Comparison of ENCODE assay signal across 1 cellular context in genomic region chr6:22025468-22026159, GRCh38.
TF ChIP-seq lines count a peak whose summit lies in the region.

No MANE protein-coding gene starts in this region.

TF ChIP-seq in H1, 55 proteins besides CTCF, POLR2A, EP300 and RAD21 (continued from another document):
- TF ChIP-seq MAX (IDR thresholded peaks at IDR 0.05) = 0 out of 2 replicates have a peak, but pooled peaks have one; percentile 28
- no peak for TF ChIP-seq SIRT6 (IDR thresholded peaks at IDR 0.05; ENCODE audit: low read length)
- TF ChIP-seq JUN (IDR thresholded peaks at IDR 0.05; ENCODE audit: low read depth, low read length) = no peak
- 0 out of 2 replicates have a peak, but pooled peaks have one; percentile 43 for TF ChIP-seq TAF1 (IDR thresholded peaks at IDR 0.05; ENCODE audit: low read depth, low read length)
- TF ChIP-seq MAFK (IDR thresholded peaks at IDR 0.05; ENCODE audit: low read depth, low read length) = peak; percentile 49; the same call in 1 of the 2 replicates
- TF ChIP-seq CTBP2 (IDR thresholded peaks at IDR 0.05; ENCODE audit: borderline replicate concordance, insufficient read depth, insufficient read length, low read length) = peak; percentile 68
- TF ChIP-seq TCF12 (IDR thresholded peaks at IDR 0.05; ENCODE audit: low read depth, low read length) = 0 out of 2 replicates have a peak, but pooled peaks have one; percentile 52
- TF ChIP-seq CREB1 (IDR thresholded peaks at IDR 0.05) = peak; percentile 49; the same call in 1 of the 2 replicates
- TF ChIP-seq KDM4A (IDR thresholded peaks at IDR 0.05; ENCODE audit: low read depth, low read length, severe bottlenecking) = no peak
- 0 out of 2 replicates have a peak, but pooled peaks have one; percentile 3 for TF ChIP-seq TEAD4 (IDR thresholded peaks at IDR 0.05; ENCODE audit: low read depth, low read length)
- peak; percentile 62 for TF ChIP-seq BACH1 (IDR thresholded peaks at IDR 0.05; ENCODE audit: low read length)
- peak; percentile 31 for TF ChIP-seq ASH2L (IDR thresholded peaks at IDR 0.05; ENCODE audit: low read length)
- peak; percentile 19 for TF ChIP-seq NANOG (IDR thresholded peaks at IDR 0.05; ENCODE audit: insufficient read depth, low read depth, low read length, poor library complexity, severe bottlenecking)
- no peak for TF ChIP-seq EGR1 (IDR thresholded peaks at IDR 0.05; ENCODE audit: borderline replicate concordance, low read depth, low read length)
- TF ChIP-seq TAF7 (optimal IDR thresholded peaks at IDR 0.05; ENCODE audit: borderline replicate concordance, low read depth, low read length) = no peak
- TF ChIP-seq SUZ12 (IDR thresholded peaks at IDR 0.05; ENCODE audit: low read length) = no peak
- 0 out of 2 replicates have a peak, but pooled peaks have one; percentile 20 for TF ChIP-seq SP1 (IDR thresholded peaks at IDR 0.05; ENCODE audit: low read depth, low read length)
- TF ChIP-seq GABPA (IDR thresholded peaks at IDR 0.05; ENCODE audit: borderline replicate concordance, insufficient read depth, low read length) = no peak
- peak; percentile 23; the same call in 1 of the 2 replicates for TF ChIP-seq JUND (IDR thresholded peaks at IDR 0.05; ENCODE audit: low read length)
- TF ChIP-seq SIX5 (IDR thresholded peaks at IDR 0.05; ENCODE audit: low read depth, low read length) = no peak
- TF ChIP-seq, protein P1, sequence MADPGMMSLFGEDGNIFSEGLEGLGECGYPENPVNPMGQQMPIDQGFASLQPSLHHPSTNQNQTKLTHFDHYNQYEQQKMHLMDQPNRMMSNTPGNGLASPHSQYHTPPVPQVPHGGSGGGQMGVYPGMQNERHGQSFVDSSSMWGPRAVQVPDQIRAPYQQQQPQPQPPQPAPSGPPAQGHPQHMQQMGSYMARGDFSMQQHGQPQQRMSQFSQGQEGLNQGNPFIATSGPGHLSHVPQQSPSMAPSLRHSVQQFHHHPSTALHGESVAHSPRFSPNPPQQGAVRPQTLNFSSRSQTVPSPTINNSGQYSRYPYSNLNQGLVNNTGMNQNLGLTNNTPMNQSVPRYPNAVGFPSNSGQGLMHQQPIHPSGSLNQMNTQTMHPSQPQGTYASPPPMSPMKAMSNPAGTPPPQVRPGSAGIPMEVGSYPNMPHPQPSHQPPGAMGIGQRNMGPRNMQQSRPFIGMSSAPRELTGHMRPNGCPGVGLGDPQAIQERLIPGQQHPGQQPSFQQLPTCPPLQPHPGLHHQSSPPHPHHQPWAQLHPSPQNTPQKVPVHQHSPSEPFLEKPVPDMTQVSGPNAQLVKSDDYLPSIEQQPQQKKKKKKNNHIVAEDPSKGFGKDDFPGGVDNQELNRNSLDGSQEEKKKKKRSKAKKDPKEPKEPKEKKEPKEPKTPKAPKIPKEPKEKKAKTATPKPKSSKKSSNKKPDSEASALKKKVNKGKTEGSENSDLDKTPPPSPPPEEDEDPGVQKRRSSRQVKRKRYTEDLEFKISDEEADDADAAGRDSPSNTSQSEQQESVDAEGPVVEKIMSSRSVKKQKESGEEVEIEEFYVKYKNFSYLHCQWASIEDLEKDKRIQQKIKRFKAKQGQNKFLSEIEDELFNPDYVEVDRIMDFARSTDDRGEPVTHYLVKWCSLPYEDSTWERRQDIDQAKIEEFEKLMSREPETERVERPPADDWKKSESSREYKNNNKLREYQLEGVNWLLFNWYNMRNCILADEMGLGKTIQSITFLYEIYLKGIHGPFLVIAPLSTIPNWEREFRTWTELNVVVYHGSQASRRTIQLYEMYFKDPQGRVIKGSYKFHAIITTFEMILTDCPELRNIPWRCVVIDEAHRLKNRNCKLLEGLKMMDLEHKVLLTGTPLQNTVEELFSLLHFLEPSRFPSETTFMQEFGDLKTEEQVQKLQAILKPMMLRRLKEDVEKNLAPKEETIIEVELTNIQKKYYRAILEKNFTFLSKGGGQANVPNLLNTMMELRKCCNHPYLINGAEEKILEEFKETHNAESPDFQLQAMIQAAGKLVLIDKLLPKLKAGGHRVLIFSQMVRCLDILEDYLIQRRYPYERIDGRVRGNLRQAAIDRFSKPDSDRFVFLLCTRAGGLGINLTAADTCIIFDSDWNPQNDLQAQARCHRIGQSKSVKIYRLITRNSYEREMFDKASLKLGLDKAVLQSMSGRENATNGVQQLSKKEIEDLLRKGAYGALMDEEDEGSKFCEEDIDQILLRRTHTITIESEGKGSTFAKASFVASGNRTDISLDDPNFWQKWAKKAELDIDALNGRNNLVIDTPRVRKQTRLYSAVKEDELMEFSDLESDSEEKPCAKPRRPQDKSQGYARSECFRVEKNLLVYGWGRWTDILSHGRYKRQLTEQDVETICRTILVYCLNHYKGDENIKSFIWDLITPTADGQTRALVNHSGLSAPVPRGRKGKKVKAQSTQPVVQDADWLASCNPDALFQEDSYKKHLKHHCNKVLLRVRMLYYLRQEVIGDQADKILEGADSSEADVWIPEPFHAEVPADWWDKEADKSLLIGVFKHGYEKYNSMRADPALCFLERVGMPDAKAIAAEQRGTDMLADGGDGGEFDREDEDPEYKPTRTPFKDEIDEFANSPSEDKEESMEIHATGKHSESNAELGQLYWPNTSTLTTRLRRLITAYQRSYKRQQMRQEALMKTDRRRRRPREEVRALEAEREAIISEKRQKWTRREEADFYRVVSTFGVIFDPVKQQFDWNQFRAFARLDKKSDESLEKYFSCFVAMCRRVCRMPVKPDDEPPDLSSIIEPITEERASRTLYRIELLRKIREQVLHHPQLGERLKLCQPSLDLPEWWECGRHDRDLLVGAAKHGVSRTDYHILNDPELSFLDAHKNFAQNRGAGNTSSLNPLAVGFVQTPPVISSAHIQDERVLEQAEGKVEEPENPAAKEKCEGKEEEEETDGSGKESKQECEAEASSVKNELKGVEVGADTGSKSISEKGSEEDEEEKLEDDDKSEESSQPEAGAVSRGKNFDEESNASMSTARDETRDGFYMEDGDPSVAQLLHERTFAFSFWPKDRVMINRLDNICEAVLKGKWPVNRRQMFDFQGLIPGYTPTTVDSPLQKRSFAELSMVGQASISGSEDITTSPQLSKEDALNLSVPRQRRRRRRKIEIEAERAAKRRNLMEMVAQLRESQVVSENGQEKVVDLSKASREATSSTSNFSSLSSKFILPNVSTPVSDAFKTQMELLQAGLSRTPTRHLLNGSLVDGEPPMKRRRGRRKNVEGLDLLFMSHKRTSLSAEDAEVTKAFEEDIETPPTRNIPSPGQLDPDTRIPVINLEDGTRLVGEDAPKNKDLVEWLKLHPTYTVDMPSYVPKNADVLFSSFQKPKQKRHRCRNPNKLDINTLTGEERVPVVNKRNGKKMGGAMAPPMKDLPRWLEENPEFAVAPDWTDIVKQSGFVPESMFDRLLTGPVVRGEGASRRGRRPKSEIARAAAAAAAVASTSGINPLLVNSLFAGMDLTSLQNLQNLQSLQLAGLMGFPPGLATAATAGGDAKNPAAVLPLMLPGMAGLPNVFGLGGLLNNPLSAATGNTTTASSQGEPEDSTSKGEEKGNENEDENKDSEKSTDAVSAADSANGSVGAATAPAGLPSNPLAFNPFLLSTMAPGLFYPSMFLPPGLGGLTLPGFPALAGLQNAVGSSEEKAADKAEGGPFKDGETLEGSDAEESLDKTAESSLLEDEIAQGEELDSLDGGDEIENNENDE (IDR thresholded peaks at IDR 0.05; ENCODE audit: insufficient replicate concordance, low read length) = no peak
- TF ChIP-seq CHD1 (IDR thresholded peaks at IDR 0.05; ENCODE audit: low read depth, low read length) = no peak
